Comparison of ENCODE assay signal across 8 cellular contexts in the genomic region with DNA sequence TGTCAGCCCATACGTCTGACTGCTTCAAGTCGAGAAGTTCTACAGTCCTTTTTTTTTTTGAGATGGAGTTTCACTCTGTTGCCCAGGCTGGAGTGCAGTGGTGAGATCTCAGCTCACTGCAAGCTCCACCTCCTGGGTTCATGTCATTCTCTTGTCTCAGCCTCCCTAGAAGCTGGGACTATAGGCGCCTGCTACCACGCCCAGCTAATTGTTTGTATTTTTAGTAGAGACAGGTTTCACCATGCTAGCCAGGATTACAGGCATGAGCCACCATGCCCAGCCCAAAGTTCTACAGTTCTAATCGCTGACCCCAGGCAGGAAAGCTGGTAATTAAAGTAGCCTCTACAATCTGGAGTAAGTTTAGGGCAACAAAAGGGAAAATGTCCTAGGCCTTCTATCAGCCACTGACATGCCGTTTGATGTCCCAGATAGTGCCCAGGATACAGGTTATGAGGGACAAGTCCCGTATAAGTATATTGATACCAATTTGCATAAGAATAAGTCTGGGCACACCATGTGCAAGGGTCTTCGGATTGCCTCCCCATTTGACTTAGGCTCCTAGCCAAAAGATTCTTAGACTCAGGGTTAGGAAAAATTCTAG.
DNase-seq lines count a peak whose midpoint lies in the region; ATAC-seq and TF ChIP-seq lines count a peak whose summit lies in the region.

No MANE protein-coding gene starts in this region.

- H3K4me2 ChIP-seq in BLaER1: peak overlapping the region; percentile 85

- no peaks in the 10 kb centered on the region for H4K20me1 ChIP-seq in BLaER1

- intact Hi-C loops in cardiac septum (cut with DNase I): no loop called here

- DNase-seq in fibroblast of villous mesenchyme (ENCODE audit: low read depth): no peak
- DNase-seq in SHP77 treated with DMSO at 0.1 percent for 48 hours (lab: John Stamatoyannopoulos, UW): no peak
- DNase-seq in brain microvascular endothelial cell: no peak
- no peak for DNase-seq in cardiac septum (ENCODE audit: low spot score)

- H3K4me3 ChIP-seq in BLaER1 (peak overlapping the region; percentile 79), fibroblast of villous mesenchyme (ENCODE audit: low read depth, low read length) (peak overlapping the region; percentile 60), brain microvascular endothelial cell (ENCODE audit: low read depth, low read length) (no peak overlapping the region)

- H3K36me3 ChIP-seq in BLaER1: peaks cover 17% of the 10 kb centered on the region
- H3K36me3 ChIP-seq in brain microvascular endothelial cell (replicated peaks): no peaks in the 10 kb centered on the region

- H3K4me1 ChIP-seq in BLaER1: peaks cover 29% of the 10 kb centered on the region

- TF ChIP-seq CTCF in fibroblast of villous mesenchyme (IDR thresholded peaks at IDR 0.05; ENCODE audit: insufficient read depth, low read depth, low read length) (no peak), brain microvascular endothelial cell (IDR thresholded peaks at IDR 0.05; ENCODE audit: low read depth, low read length, missing control alignments) (no peak)

- peaks cover 11% of the 10 kb centered on the region for H3K9me3 ChIP-seq in BLaER1

- in situ Hi-C loops in brain microvascular endothelial cell (cut with HindIII; ENCODE audit: low pct_ligation_motif_present, low sequenced_read_pairs): no loop called here

- H3K27ac ChIP-seq in BLaER1 (peak overlapping the region; percentile 88), brain microvascular endothelial cell (no peak overlapping the region)

- H3K27me3 ChIP-seq in BLaER1 (no peaks in the 10 kb centered on the region), brain microvascular endothelial cell (replicated peaks) (no peaks in the 10 kb centered on the region)

- peak overlapping the region; percentile 86 for H3K9ac ChIP-seq in BLaER1

- ATAC-seq in GM19324 (IDR thresholded peaks at IDR 0.05; ENCODE audit: low FRiP score, unreplicated experiment) (peak; percentile 57), HG03432 (IDR thresholded peaks at IDR 0.05; ENCODE audit: unreplicated experiment) (peak; percentile 41), SK-N-SH treated with all-trans-retinoic acid at 6 μM for 48 hours (peak; percentile 45)

TF ChIP-seq in SK-N-SH treated with all-trans-retinoic acid at 6 μM for 48 hours, 23 proteins besides CTCF, POLR2A, EP300 and RAD21:
- TF ChIP-seq BACH2 (CRISPR knock-in tag; IDR thresholded peaks at IDR 0.05; ENCODE audit: borderline replicate concordance) (no peak), CREB5 (CRISPR knock-in tag; IDR thresholded peaks at IDR 0.05; ENCODE audit: low read depth) (no peak), SNAI2 (CRISPR knock-in tag; IDR thresholded peaks at IDR 0.05) (no peak), ZFP3 (CRISPR knock-in tag; IDR thresholded peaks at IDR 0.05) (no peak)
- TF ChIP-seq, protein P1, sequence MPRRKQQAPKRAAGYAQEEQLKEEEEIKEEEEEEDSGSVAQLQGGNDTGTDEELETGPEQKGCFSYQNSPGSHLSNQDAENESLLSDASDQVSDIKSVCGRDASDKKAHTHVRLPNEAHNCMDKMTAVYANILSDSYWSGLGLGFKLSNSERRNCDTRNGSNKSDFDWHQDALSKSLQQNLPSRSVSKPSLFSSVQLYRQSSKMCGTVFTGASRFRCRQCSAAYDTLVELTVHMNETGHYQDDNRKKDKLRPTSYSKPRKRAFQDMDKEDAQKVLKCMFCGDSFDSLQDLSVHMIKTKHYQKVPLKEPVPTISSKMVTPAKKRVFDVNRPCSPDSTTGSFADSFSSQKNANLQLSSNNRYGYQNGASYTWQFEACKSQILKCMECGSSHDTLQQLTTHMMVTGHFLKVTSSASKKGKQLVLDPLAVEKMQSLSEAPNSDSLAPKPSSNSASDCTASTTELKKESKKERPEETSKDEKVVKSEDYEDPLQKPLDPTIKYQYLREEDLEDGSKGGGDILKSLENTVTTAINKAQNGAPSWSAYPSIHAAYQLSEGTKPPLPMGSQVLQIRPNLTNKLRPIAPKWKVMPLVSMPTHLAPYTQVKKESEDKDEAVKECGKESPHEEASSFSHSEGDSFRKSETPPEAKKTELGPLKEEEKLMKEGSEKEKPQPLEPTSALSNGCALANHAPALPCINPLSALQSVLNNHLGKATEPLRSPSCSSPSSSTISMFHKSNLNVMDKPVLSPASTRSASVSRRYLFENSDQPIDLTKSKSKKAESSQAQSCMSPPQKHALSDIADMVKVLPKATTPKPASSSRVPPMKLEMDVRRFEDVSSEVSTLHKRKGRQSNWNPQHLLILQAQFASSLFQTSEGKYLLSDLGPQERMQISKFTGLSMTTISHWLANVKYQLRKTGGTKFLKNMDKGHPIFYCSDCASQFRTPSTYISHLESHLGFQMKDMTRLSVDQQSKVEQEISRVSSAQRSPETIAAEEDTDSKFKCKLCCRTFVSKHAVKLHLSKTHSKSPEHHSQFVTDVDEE (CRISPR knock-in tag; IDR thresholded peaks at IDR 0.05): no peak
